In genomic region chr16:85102106-85102630, GRCh38 we compare ENCODE assay signal across 27 cellular contexts. TPM values are rescaled to one million over a fixed set of nuclear protein-coding genes. Genes with fewer than 3 reads are reported as not detected.
"Had no signal": no experiment of that assay in that cellular context is flagged by ENCODE, and none has a peak within 500 bp of the region (broad histone marks: within the 10 kb centered on the region; RNA-seq: fewer than 3 reads in every experiment).

No MANE protein-coding gene starts in this region.

- H3K27me3 ChIP-seq: gastrocnemius medialis had no signal

- H3K9me3 Mint-ChIP-seq: activated naive CD8-positive, alpha-beta T cell treated with anti-CD3 and anti-CD28 coated beads, Interleukin-2, amount 10 ng/mL, durations not matched to agents 7 days and 5 days; effector memory CD8-positive, alpha-beta T cell; naive B cell; stimulated activated memory B cell treated with anti-CD40 and anti-IgM and Interleukin-4, amounts not matched to agents 10 μg/mL and 1 μg/mL and 100 μg/mL, for 72 hours had no signal

- ATAC-seq: activated CD4-positive, alpha-beta T cell treated with anti-CD3 and anti-CD28 coated beads for 36 hours; activated CD8-positive, alpha-beta T cell treated with anti-CD3 and anti-CD28 coated beads, Interleukin-2, amount 10 ng/mL, durations not matched to agents 7 days and 5 days; effector memory CD8-positive, alpha-beta T cell; gastrocnemius medialis; heart right ventricle; left colon; stimulated activated memory B cell treated with anti-CD40 and anti-IgM and Interleukin-4, amounts not matched to agents 10 μg/mL and 1 μg/mL and 100 μg/mL, for 72 hours had no signal

- H3K27me3 Mint-ChIP-seq: activated CD4-positive, alpha-beta T cell treated with anti-CD3 and anti-CD28 coated beads for 36 hours; activated naive CD8-positive, alpha-beta T cell treated with anti-CD3 and anti-CD28 coated beads, Interleukin-2, amount 10 ng/mL, durations not matched to agents 7 days and 5 days had no signal

- H3K27ac ChIP-seq: breast epithelium, epithelial cell of prostate, gastrocnemius medialis, heart right ventricle had no signal

- H3K9me3 ChIP-seq: breast epithelium, gastrocnemius medialis, heart right ventricle had no signal

- H3K4me1 ChIP-seq: breast epithelium had no signal

- H3K36me3 ChIP-seq: breast epithelium, gastrocnemius medialis, heart right ventricle had no signal

- FAIRE-seq: islet of Langerhans had no signal

- H3K4me3 ChIP-seq: breast epithelium, gastrocnemius medialis, heart right ventricle had no signal

- DNase-seq: activated CD4-positive, alpha-beta T cell treated with anti-CD3 and anti-CD28 coated beads for 36 hours; activated CD8-positive, alpha-beta memory T cell treated with anti-CD3 and anti-CD28 coated beads, Interleukin-2, amount 50 U/mL, for 4 hours; activated CD8-positive, alpha-beta T cell treated with anti-CD3 and anti-CD28 coated beads, Interleukin-2, amount 10 ng/mL, durations not matched to agents 7 days and 5 days; activated effector memory CD4-positive, alpha-beta T cell treated with anti-CD3 and anti-CD28 coated beads, Interleukin-2, amount 50 U/mL, for 16 hours; activated naive CD8-positive, alpha-beta T cell treated with anti-CD3 and anti-CD28 coated beads, Interleukin-2, amount 10 ng/mL, durations not matched to agents 7 days and 5 days; activated T-cell treated with anti-CD3 and anti-CD28 coated beads, Interleukin-2, amount 50 U/mL, for 48 hours; aorta; cerebellar nuclear complex; dermis blood vessel endothelial cell; effector memory CD8-positive, alpha-beta T cell; gastrocnemius medialis; heart right ventricle; left colon; naive B cell; nucleus accumbens; stimulated activated CD4-positive, alpha-beta T cell treated with anti-CD3 and anti-CD28 coated beads, Interleukin-2, amount 100 ng/mL, for 48 hours had no signal

- H3K36me3 Mint-ChIP-seq: activated naive CD8-positive, alpha-beta T cell treated with anti-CD3 and anti-CD28 coated beads, Interleukin-2, amount 10 ng/mL, durations not matched to agents 7 days and 5 days; naive B cell; stimulated activated memory B cell treated with anti-CD40 and anti-IgM and Interleukin-4, amounts not matched to agents 10 μg/mL and 1 μg/mL and 100 μg/mL, for 72 hours had no signal

- H3K27ac Mint-ChIP-seq: activated CD4-positive, alpha-beta T cell treated with anti-CD3 and anti-CD28 coated beads for 36 hours; activated naive CD8-positive, alpha-beta T cell treated with anti-CD3 and anti-CD28 coated beads, Interleukin-2, amount 10 ng/mL, durations not matched to agents 7 days and 5 days; stimulated activated memory B cell treated with anti-CD40 and anti-IgM and Interleukin-4, amounts not matched to agents 10 μg/mL and 1 μg/mL and 100 μg/mL, for 72 hours had no signal

- H3K4me3 Mint-ChIP-seq: activated CD4-positive, alpha-beta T cell treated with anti-CD3 and anti-CD28 coated beads for 36 hours; activated CD8-positive, alpha-beta T cell treated with anti-CD3 and anti-CD28 coated beads, Interleukin-2, amount 10 ng/mL, durations not matched to agents 7 days and 5 days; activated naive CD8-positive, alpha-beta T cell treated with anti-CD3 and anti-CD28 coated beads, Interleukin-2, amount 10 ng/mL, durations not matched to agents 7 days and 5 days; stimulated activated memory B cell treated with anti-CD40 and anti-IgM and Interleukin-4, amounts not matched to agents 10 μg/mL and 1 μg/mL and 100 μg/mL, for 72 hours had no signal

RNA-seq across cellular contexts. Expression of gene CIBAR2, which starts 10.1 kb away (rescaled TPM):
- total RNA-seq: activated CD4-positive, alpha-beta T cell treated with anti-CD3 and anti-CD28 coated beads for 36 hours; activated CD8-positive, alpha-beta T cell treated with anti-CD3 and anti-CD28 coated beads, Interleukin-2, amount 10 ng/mL, durations not matched to agents 7 days and 5 days; activated naive CD8-positive, alpha-beta T cell treated with anti-CD3 and anti-CD28 coated beads, Interleukin-2, amount 10 ng/mL, durations not matched to agents 7 days and 5 days; breast epithelium; dermis blood vessel endothelial cell; fibroblast of lung; gastrocnemius medialis; heart right ventricle; left colon; lung microvascular endothelial cell; mononuclear cell; posterior vena cava; skeletal muscle tissue; T-helper 1 cell treated with Interleukin-12 subunit alpha and Interleukin-12 subunit beta and Interleukin-4 antibody, amounts not matched to agents 30 ng/mL and 1 ng/mL, for 36 hours; ureter had no signal
